ENCODE assay signal across 8 cellular contexts in the genomic region with DNA sequence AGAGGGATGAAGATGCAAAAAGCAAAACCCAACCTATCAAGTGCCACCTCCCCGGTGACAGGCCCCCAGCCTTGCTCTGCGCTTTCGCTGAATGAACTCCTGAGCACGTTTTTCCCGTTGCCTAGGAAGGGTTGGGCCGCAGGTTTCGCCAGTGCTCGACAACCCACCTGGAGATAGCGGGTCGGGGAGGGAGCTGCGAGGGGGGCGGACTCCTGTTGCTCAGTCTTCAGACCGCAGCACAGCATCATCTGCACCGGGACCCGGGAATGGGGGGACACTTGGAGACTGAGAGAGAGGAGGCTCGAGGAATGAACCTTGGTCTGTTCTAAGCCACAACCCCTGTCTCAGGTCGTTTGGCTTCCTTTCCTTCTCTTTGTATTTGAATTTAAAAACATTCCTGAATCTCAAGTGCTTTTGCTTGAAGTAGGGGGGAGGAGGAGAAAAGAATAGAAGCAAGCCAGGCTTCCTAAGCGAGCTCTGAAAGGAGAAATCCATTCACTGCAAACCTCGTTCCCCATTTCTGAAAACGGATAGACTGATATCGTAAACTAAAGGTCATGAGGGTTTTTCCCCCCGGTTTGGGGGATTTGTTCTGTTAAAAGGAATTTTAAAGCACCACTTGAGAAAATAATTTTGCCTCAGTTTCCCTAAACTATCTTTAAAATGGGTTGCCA. TPM values are rescaled to one million over a fixed set of nuclear protein-coding genes. Genes with fewer than 3 reads are reported as not detected.
DNase-seq lines count a peak whose midpoint lies in the region; ATAC-seq and TF ChIP-seq lines count a peak whose summit lies in the region.

No MANE protein-coding gene starts in this region.

- DNase-seq in cardiac muscle cell (ENCODE audit: low read depth in 1 of 2, low spot score in 1 of 2) (peak; percentile 15 to 23), Right ventricle myocardium superior (no peak), globus pallidus (ENCODE audit: low spot score) (peak; percentile 45), prostate gland (ENCODE audit: low spot score) (no peak), NK-92 (lab: John Stamatoyannopoulos, UW; ENCODE audit: unreplicated experiment) (no peak), NCI-H2029 (lab: John Stamatoyannopoulos, UW) (no peak)
- DNase-seq in activated CD8-positive, alpha-beta memory T cell treated with anti-CD3 and anti-CD28 coated beads, Interleukin-2, amount 50 U/mL, for 48 hours: peak; percentile 58
- DNase-seq in effector CD4-positive, alpha-beta T cell: no peak

- H3K4me1 ChIP-seq in cardiac muscle cell (ENCODE audit: low read depth) (no peaks in the 10 kb centered on the region), prostate gland (replicated peaks) (peaks cover 4% of the 10 kb centered on the region)

- H3K9me3 ChIP-seq in cardiac muscle cell (ENCODE audit: low read depth): no peaks in the 10 kb centered on the region
- no peaks in the 10 kb centered on the region for H3K9me3 ChIP-seq in prostate gland

- H3K4me3 ChIP-seq in cardiac muscle cell: peak overlapping the region; percentile 69
- peak overlapping the region; percentile 34 to 40 for H3K4me3 ChIP-seq in prostate gland

- H3K36me3 ChIP-seq in cardiac muscle cell (no peaks in the 10 kb centered on the region), prostate gland (no peaks in the 10 kb centered on the region)

- peaks cover 76% of the 10 kb centered on the region for H3K27me3 ChIP-seq in cardiac muscle cell
- H3K27me3 ChIP-seq in prostate gland (replicated peaks; ENCODE audit: insufficient read depth): no peaks in the 10 kb centered on the region

- 6% methylated on average over 22 of the region's 22 CpGs for whole genome bisulfite sequencing in prostate gland

- no peak for TF ChIP-seq CTCF in cardiac muscle cell (IDR thresholded peaks at IDR 0.05; ENCODE audit: low read depth, low read length)
- no peak for TF ChIP-seq CTCF in prostate gland (IDR thresholded peaks at IDR 0.05)

- H3K27ac ChIP-seq in cardiac muscle cell (no peak overlapping the region), prostate gland (no peak overlapping the region)

- intact Hi-C loops in Right ventricle myocardium superior (cut with DNase I) (no loop called here), prostate gland (cut with DNase I) (no loop called here)

- no peak for TF ChIP-seq POLR2A in prostate gland (IDR thresholded peaks at IDR 0.05)

- ATAC-seq in Right ventricle myocardium superior (ENCODE audit: poor library complexity): no peak

RNA-seq across cellular contexts. Expression of a gene that starts 1.2 kb away (rescaled TPM):
- total RNA-seq in cardiac muscle cell (0.18 and 0.69 TPM in 2 replicates), Right ventricle myocardium superior (0.38 TPM), prostate gland (10 to 100 TPM in 1 of 2 donors, 1 to 10 TPM in 1; 3.1 to 20.8 TPM)
- 0.97 and 1.3 TPM in 2 replicates for polyA plus RNA-seq in cardiac muscle cell

Comparison
In these comparisons a context has a peak if more than half of its experiments do, and no peak if none do; other contexts are left out.
1. DNase-seq: peak in cardiac muscle cell (2 of 2), activated CD8-positive, alpha-beta memory T cell treated with anti-CD3 and anti-CD28 coated beads, Interleukin-2, amount 50 U/mL, for 48 hours (single experiment) and globus pallidus (single experiment); none in Right ventricle myocardium superior (single experiment), prostate gland (single experiment), effector CD4-positive, alpha-beta T cell (single experiment), NK-92 (single experiment) and NCI-H2029 (single experiment).